Comparison of ENCODE assay signal across 1 cellular context in the genomic region with DNA sequence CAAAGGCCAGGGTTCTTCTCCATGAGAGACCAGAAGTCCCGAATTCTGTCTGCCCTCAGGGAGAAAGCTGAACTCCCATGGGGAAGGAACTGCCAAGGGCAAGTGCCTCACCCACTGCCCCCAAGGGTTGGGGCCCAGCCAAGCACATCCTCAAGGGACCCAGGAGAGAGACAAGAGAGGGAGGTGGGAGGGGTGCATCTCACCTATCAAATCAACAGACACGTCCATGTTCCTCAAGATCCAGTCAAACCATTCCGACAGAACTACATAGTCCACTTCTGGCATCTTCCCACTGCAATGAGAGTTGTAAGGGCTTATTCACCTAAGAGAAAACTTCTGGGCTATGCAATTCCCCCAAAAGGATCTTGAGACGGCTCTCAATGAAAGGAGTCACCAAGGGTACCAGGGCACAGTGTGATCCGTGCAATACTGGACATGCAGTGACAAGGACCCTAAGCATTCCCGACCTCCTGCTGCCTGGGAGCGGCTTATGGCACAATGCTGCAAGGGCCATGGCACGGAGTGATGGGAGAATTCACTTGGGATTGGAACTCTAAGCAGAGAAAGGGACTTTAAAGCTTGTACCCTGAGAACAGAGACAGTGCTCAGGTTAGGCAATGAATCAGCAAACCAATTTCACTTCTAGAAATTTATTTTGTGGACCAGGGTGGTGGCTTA.
A peak's percentile ranks its signal among the peaks of the same experiment; 100 is the strongest.
TF ChIP-seq lines count a peak whose summit lies in the region.

No MANE protein-coding gene starts in this region.

TF ChIP-seq in HepG2, 621 proteins besides CTCF, POLR2A, EP300 and RAD21 (continued from another document):
- no peak for TF ChIP-seq ZNF644 (CRISPR knock-in tag; IDR thresholded peaks at IDR 0.05; ENCODE audit: low read depth)
- TF ChIP-seq TAF15 (IDR thresholded peaks at IDR 0.05; ENCODE audit: low read depth, low read length, poor library complexity, severe bottlenecking) = no peak
- peak; percentile 100 for TF ChIP-seq ZBTB38 (CRISPR knock-in tag; IDR thresholded peaks at IDR 0.05)
- TF ChIP-seq PREB (CRISPR knock-in tag; IDR thresholded peaks at IDR 0.05) = no peak
- peak; percentile 44 for TF ChIP-seq ZNF501 (CRISPR knock-in tag; IDR thresholded peaks at IDR 0.05)
- TF ChIP-seq, protein P1, sequence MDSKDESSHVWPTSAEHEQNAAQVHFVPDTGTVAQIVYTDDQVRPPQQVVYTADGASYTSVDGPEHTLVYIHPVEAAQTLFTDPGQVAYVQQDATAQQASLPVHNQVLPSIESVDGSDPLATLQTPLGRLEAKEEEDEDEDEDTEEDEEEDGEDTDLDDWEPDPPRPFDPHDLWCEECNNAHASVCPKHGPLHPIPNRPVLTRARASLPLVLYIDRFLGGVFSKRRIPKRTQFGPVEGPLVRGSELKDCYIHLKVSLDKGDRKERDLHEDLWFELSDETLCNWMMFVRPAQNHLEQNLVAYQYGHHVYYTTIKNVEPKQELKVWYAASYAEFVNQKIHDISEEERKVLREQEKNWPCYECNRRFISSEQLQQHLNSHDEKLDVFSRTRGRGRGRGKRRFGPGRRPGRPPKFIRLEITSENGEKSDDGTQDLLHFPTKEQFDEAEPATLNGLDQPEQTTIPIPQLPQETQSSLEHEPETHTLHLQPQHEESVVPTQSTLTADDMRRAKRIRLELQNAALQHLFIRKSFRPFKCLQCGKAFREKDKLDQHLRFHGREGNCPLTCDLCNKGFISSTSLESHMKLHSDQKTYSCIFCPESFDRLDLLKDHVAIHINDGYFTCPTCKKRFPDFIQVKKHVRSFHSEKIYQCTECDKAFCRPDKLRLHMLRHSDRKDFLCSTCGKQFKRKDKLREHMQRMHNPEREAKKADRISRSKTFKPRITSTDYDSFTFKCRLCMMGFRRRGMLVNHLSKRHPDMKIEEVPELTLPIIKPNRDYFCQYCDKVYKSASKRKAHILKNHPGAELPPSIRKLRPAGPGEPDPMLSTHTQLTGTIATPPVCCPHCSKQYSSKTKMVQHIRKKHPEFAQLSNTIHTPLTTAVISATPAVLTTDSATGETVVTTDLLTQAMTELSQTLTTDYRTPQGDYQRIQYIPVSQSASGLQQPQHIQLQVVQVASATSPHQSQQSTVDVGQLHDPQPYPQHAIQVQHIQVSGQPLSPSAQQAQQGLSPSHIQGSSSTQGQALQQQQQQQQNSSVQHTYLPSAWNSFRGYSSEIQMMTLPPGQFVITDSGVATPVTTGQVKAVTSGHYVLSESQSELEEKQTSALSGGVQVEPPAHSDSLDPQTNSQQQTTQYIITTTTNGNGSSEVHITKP (CRISPR knock-in tag; IDR thresholded peaks at IDR 0.05; ENCODE audit: low read depth) = no peak
- TF ChIP-seq ZNF660 (CRISPR knock-in tag; IDR thresholded peaks at IDR 0.05; ENCODE audit: borderline replicate concordance, low read depth) = no peak
- TF ChIP-seq ZSCAN25 (CRISPR knock-in tag; IDR thresholded peaks at IDR 0.05) = 0 out of 2 replicates have a peak, but pooled peaks have one; percentile 39
- TF ChIP-seq TCF7L2 (IDR thresholded peaks at IDR 0.05; ENCODE audit: low read depth, low read length) = no peak
- no peak for TF ChIP-seq CSRNP2 (CRISPR knock-in tag; conservative IDR thresholded peaks at IDR 0.05; ENCODE audit: low read depth)
- TF ChIP-seq ZNF33B (CRISPR knock-in tag; IDR thresholded peaks at IDR 0.05) = no peak
- TF ChIP-seq YEATS4 (CRISPR knock-in tag; IDR thresholded peaks at IDR 0.05; ENCODE audit: borderline replicate concordance) = no peak
- TF ChIP-seq SRF (IDR thresholded peaks at IDR 0.05; ENCODE audit: low read depth, low read length) = no peak
- TF ChIP-seq KDM5B (CRISPR knock-in tag; IDR thresholded peaks at IDR 0.05; ENCODE audit: borderline replicate concordance) = peak; percentile 6; the same call in 1 of the 2 replicates
- no peak for TF ChIP-seq ZBTB46 (CRISPR knock-in tag; IDR thresholded peaks at IDR 0.05; ENCODE audit: borderline replicate concordance)
- no peak for TF ChIP-seq MAZ (IDR thresholded peaks at IDR 0.05; ENCODE audit: borderline replicate concordance, low read depth, low read length)
- no peak for TF ChIP-seq MAZ (CRISPR knock-in tag; IDR thresholded peaks at IDR 0.05; ENCODE audit: low read depth)
- no peak for TF ChIP-seq SOX5 (CRISPR knock-in tag; IDR thresholded peaks at IDR 0.05; ENCODE audit: borderline replicate concordance)
- no peak for TF ChIP-seq SIX4 (CRISPR knock-in tag; IDR thresholded peaks at IDR 0.05)
- no peak for TF ChIP-seq ZNF557 (CRISPR knock-in tag; IDR thresholded peaks at IDR 0.05)
- TF ChIP-seq THYN1 (CRISPR knock-in tag; IDR thresholded peaks at IDR 0.05; ENCODE audit: borderline replicate concordance, low read depth) = no peak
- peak; percentile 95 for TF ChIP-seq ZC3H4 (CRISPR knock-in tag; IDR thresholded peaks at IDR 0.05; ENCODE audit: borderline replicate concordance)
- no peak for TF ChIP-seq FOXO1 (CRISPR knock-in tag; IDR thresholded peaks at IDR 0.05)
